17 cellular contexts compared by ENCODE assay signal in genomic region chr3:96266395-96267187, GRCh38.
A peak's percentile ranks its signal among the peaks of the same experiment; 100 is the strongest.
DNase-seq lines count a peak whose midpoint lies in the region; ATAC-seq and TF ChIP-seq lines count a peak whose summit lies in the region.
"Had no signal": no experiment of that assay in that cellular context is flagged by ENCODE, and none has a peak within 500 bp of the region (broad histone marks: within the 10 kb centered on the region; RNA-seq: fewer than 3 reads in every experiment).

No MANE protein-coding gene starts in this region.

- DNase-seq in MCF 10A (ENCODE audit: unreplicated experiment) (peak; percentile 69), breast epithelium (ENCODE audit: low spot score in 2 of 2) (no peak), dermis blood vessel endothelial cell (peak; percentile 71), right cardiac atrium (no peak), DMS 273 treated with DMSO at 0.1 percent for 48 hours (lab: John Stamatoyannopoulos, UW) (no peak), NCI-H1092 treated with DMSO at 0.1 percent for 48 hours (lab: John Stamatoyannopoulos, UW) (no peak), DMS53 treated with DMSO at 0.1 percent for 48 hours (lab: John Stamatoyannopoulos, UW; ENCODE audit: unreplicated experiment) (no peak)
- DNase-seq: activated B cell treated with CpG ODN at 0.5 μM for 24 hours, DMS79 treated with DMSO at 0.1 percent for 48 hours, mesendoderm, tibial artery had no signal

- WGBS in right cardiac atrium = 26% methylated on average over 3 of the region's 3 CpGs

- H3K4me3 ChIP-seq in breast epithelium (no peak overlapping the region), right cardiac atrium (ENCODE audit: low read length) (no peak overlapping the region), subcutaneous abdominal adipose tissue (ENCODE audit: low read depth in 1 of 5, low read length in 5 of 5) (peak overlapping the region in 1 of 5 donors; percentile 32)
- H3K4me3 ChIP-seq: BLaER1 treated with 17β-estradiol and CSF1 and Interleukin-3, amounts not matched to agents 10 nM and 100 nM; tibial artery had no signal

- no peaks in the 10 kb centered on the region for H3K36me3 Mint-ChIP-seq in MCF 10A (ENCODE audit: insufficient read depth, unreplicated experiment)
- H3K36me3 Mint-ChIP-seq: IgD-negative memory B cell had no signal

- H3K4me1 Mint-ChIP-seq in MCF 10A (ENCODE audit: insufficient read depth, unreplicated experiment) = peaks cover 19% of the 10 kb centered on the region
- H3K4me1 Mint-ChIP-seq: activated B cell treated with CpG ODN at 0.5 μM for 24 hours, IgD-negative memory B cell, neural crest cell had no signal

- H3K4me1 ChIP-seq in breast epithelium = no peaks in the 10 kb centered on the region
- H3K4me1 ChIP-seq in right cardiac atrium (ENCODE audit: control insufficient read depth, insufficient read depth, low read length) = no peaks in the 10 kb centered on the region
- peaks cover 0 to 24% (median 13%) of the 10 kb centered on the region in 5 donors for H3K4me1 ChIP-seq in subcutaneous abdominal adipose tissue (ENCODE audit: control insufficient read depth in 5 of 5, insufficient read depth in 5 of 5, low read length in 5 of 5)
- H3K4me1 ChIP-seq: tibial artery had no signal

- TF ChIP-seq CTCF in MCF 10A (IDR thresholded peaks at IDR 0.05; ENCODE audit: unreplicated experiment) (no peak), breast epithelium (IDR thresholded peaks at IDR 0.05) (no peak)

- H3K27me3 Mint-ChIP-seq in MCF 10A (ENCODE audit: insufficient read depth, unreplicated experiment) = no peaks in the 10 kb centered on the region
- H3K27me3 Mint-ChIP-seq: activated B cell treated with CpG ODN at 0.5 μM for 24 hours, IgD-negative memory B cell had no signal

- H3K9ac ChIP-seq in subcutaneous abdominal adipose tissue (ENCODE audit: low read length in 5 of 5) = peak overlapping the region in 1 of 5 donors; percentile 14
- H3K9ac ChIP-seq: BLaER1 treated with 17β-estradiol and CSF1 and Interleukin-3, amounts not matched to agents 10 nM and 100 nM had no signal

- no peak for TF ChIP-seq POLR2A in breast epithelium (IDR thresholded peaks at IDR 0.05)

- intact Hi-C loops in MCF 10A (cut with micrococcal nuclease) (no loop called here), breast epithelium (cut with DNase I; ENCODE audit: low total_unique reads) (no loop called here), right cardiac atrium (cut with DNase I) (no loop called here)

- no TSS peak for BruUV-seq in MCF 10A (replicated peaks; lab: Mats Ljungman, UMichigan)

- no peaks in the 10 kb centered on the region for H3K36me3 ChIP-seq in breast epithelium
- no peaks in the 10 kb centered on the region for H3K36me3 ChIP-seq in subcutaneous abdominal adipose tissue (ENCODE audit: control insufficient read depth in 5 of 5, insufficient read depth in 5 of 5, low read length in 5 of 5)
- H3K36me3 ChIP-seq: BLaER1 treated with 17β-estradiol and CSF1 and Interleukin-3, amounts not matched to agents 10 nM and 100 nM; tibial artery had no signal

- ATAC-seq in right cardiac atrium = peak; percentile 90 to 94

- POLR2A ChIA-PET in MCF 10A (lab: Yijun Ruan, JAX) = interaction anchor here (0.6 kb wide), 1 partner anchor 773 kb away, joined by 3 read pairs; no protein-coding TSS in a partner anchor

- H3K27me3 ChIP-seq in breast epithelium (no peaks in the 10 kb centered on the region), right cardiac atrium (ENCODE audit: control insufficient read depth, insufficient read depth) (no peaks in the 10 kb centered on the region), subcutaneous abdominal adipose tissue (ENCODE audit: control insufficient read depth in 5 of 5, insufficient read depth in 4 of 5, low read length in 5 of 5) (no peaks in the 10 kb centered on the region)
- H3K27me3 ChIP-seq: BLaER1 treated with 17β-estradiol and CSF1 and Interleukin-3, amounts not matched to agents 10 nM and 100 nM; tibial artery had no signal

- H3K27ac ChIP-seq in breast epithelium (no peak overlapping the region), right cardiac atrium (ENCODE audit: low read length) (no peak overlapping the region), subcutaneous abdominal adipose tissue (ENCODE audit: low read depth, low read length) (peak overlapping the region; percentile 4)
- H3K27ac ChIP-seq: 22Rv1; BLaER1 treated with 17β-estradiol and CSF1 and Interleukin-3, amounts not matched to agents 10 nM and 100 nM; tibial artery had no signal

- no peaks in the 10 kb centered on the region for H3K9me3 ChIP-seq in breast epithelium
- no peaks in the 10 kb centered on the region for H3K9me3 ChIP-seq in right cardiac atrium (ENCODE audit: control insufficient read depth, low read length)
- peaks cover 0 to 3% (median 0%) of the 10 kb centered on the region in 5 donors for H3K9me3 ChIP-seq in subcutaneous abdominal adipose tissue (ENCODE audit: control insufficient read depth in 5 of 5, low read length in 5 of 5)
- H3K9me3 ChIP-seq: tibial artery had no signal

- CTCF ChIA-PET in MCF 10A (lab: Yijun Ruan, JAX) = no interaction called here

- no peak overlapping the region for H3K4me3 Mint-ChIP-seq in MCF 10A (ENCODE audit: unreplicated experiment)
- H3K4me3 Mint-ChIP-seq: activated B cell treated with CpG ODN at 0.5 μM for 24 hours; IgD-negative memory B cell; neural crest cell; T-helper 1 cell treated with Interleukin-12 subunit alpha and Interleukin-12 subunit beta and Interleukin-4 antibody, amounts not matched to agents 30 μg/mL and 1 μg/mL, for 36 hours had no signal

- peaks cover 2% of the 10 kb centered on the region for H3K9me3 Mint-ChIP-seq in MCF 10A (ENCODE audit: unreplicated experiment)
- H3K9me3 Mint-ChIP-seq: neural crest cell; T-helper 1 cell treated with Interleukin-12 subunit alpha and Interleukin-12 subunit beta and Interleukin-4 antibody, amounts not matched to agents 30 μg/mL and 1 μg/mL, for 36 hours had no signal

- H3K27ac Mint-ChIP-seq in MCF 10A (ENCODE audit: low read depth, unreplicated experiment) = no peak overlapping the region
- H3K27ac Mint-ChIP-seq: activated B cell treated with CpG ODN at 0.5 μM for 24 hours; IgD-negative memory B cell; T-helper 1 cell treated with Interleukin-12 subunit alpha and Interleukin-12 subunit beta and Interleukin-4 antibody, amounts not matched to agents 30 μg/mL and 1 μg/mL, for 36 hours had no signal

Comparison
In these comparisons a context has a peak if more than half of its experiments do, and no peak if none do; other contexts are left out.
1. DNase-seq: peak in MCF 10A (single experiment) and dermis blood vessel endothelial cell (single experiment); none in breast epithelium (0 of 2), right cardiac atrium (0 of 3), DMS 273 treated with DMSO at 0.1 percent for 48 hours (single experiment), NCI-H1092 treated with DMSO at 0.1 percent for 48 hours (single experiment) and DMS53 treated with DMSO at 0.1 percent for 48 hours (single experiment).